1 cellular context compared by ENCODE assay signal in genomic region chr17:19459022-19459655, GRCh38.
A peak's percentile ranks its signal among the peaks of the same experiment; 100 is the strongest.
TF ChIP-seq lines count a peak whose summit lies in the region.

No MANE protein-coding gene starts in this region.

TF ChIP-seq in GM23338, 12 proteins besides CTCF, POLR2A, EP300 and RAD21:
- TF ChIP-seq ZNF462 (CRISPR knock-in tag; IDR thresholded peaks at IDR 0.05) (0 out of 2 replicates have a peak, but pooled peaks have one; percentile 13), ETS1 (IDR thresholded peaks at IDR 0.05) (0 out of 2 replicates have a peak, but pooled peaks have one; percentile 16), NANOG (IDR thresholded peaks at IDR 0.05; ENCODE audit: borderline replicate concordance) (peak; percentile 96)
